ENCODE assay signal across 9 cellular contexts in genomic region chr19:50204811-50205675, GRCh38. TPM values are rescaled to one million over a fixed set of nuclear protein-coding genes. Genes with fewer than 3 reads are reported as not detected.
A peak's percentile ranks its signal among the peaks of the same experiment; 100 is the strongest.
DNase-seq lines count a peak whose midpoint lies in the region; ATAC-seq lines count a peak whose summit lies in the region.
"Had no signal": no experiment of that assay in that cellular context is flagged by ENCODE, and none has a peak within 500 bp of the region (broad histone marks: within the 10 kb centered on the region; RNA-seq: fewer than 3 reads in every experiment).

No MANE protein-coding gene starts in this region.

- peaks cover 13% of the 10 kb centered on the region for H3K27me3 ChIP-seq in CD4-positive, alpha-beta memory T cell (ENCODE audit: insufficient read depth, low read length)

- peaks cover 0 to 7% of the 10 kb centered on the region in 2 donors for H3K36me3 Mint-ChIP-seq in CD4-positive, alpha-beta memory T cell

- H3K4me3 Mint-ChIP-seq in CD4-positive, alpha-beta memory T cell = no peak overlapping the region
- H3K4me3 Mint-ChIP-seq: dendritic cell treated with granulocyte-macrophage colony-stimulating factor and Interleukin-4, amounts not matched to agents 40 ng/mL and 50 ng/mL, for 4 days had no signal

- H3K4me1 ChIP-seq in CD4-positive, alpha-beta memory T cell (ENCODE audit: insufficient read depth, low read length) = no peaks in the 10 kb centered on the region

- CTCF ChIA-PET in CD4-positive, alpha-beta memory T cell (lab: Charles Lee; ENCODE audit: partially characterized antibody) = no interaction called here

- intact Hi-C loops in CD4-positive, alpha-beta memory T cell (cut with micrococcal nuclease) = no loop called here

- H3K9me3 ChIP-seq in CD4-positive, alpha-beta memory T cell (ENCODE audit: control insufficient read depth in 1 of 2, low read length in 2 of 2) = no peaks in the 10 kb centered on the region

- H3K27me3 Mint-ChIP-seq in CD4-positive, alpha-beta memory T cell = peaks cover 36 to 39% of the 10 kb centered on the region in 2 donors

- H3K4me3 ChIP-seq in CD4-positive, alpha-beta memory T cell (ENCODE audit: low read length in 2 of 2) = no peak overlapping the region

- H3K36me3 ChIP-seq in CD4-positive, alpha-beta memory T cell (ENCODE audit: insufficient read depth, low read length) = no peaks in the 10 kb centered on the region

- ATAC-seq in HG03442 (IDR thresholded peaks at IDR 0.05; ENCODE audit: unreplicated experiment) = no peak

- H3K9me3 Mint-ChIP-seq in CD4-positive, alpha-beta memory T cell = peaks cover 0 to 5% (median 0%) of the 10 kb centered on the region in 8 donors
- H3K9me3 Mint-ChIP-seq: dendritic cell treated with granulocyte-macrophage colony-stimulating factor and Interleukin-4, amounts not matched to agents 40 ng/mL and 50 ng/mL, for 4 days had no signal

- DNase-seq in DMS 273 (lab: John Stamatoyannopoulos, UW; ENCODE audit: unreplicated experiment) = peak; percentile 8
- DNase-seq in DMS 273 treated with DMSO at 0.1 percent for 48 hours (lab: John Stamatoyannopoulos, UW) = no peak
- peak; percentile 67 to 82 for DNase-seq in SHP77 (lab: John Stamatoyannopoulos, UW)
- DNase-seq in iPS-NIHi11 (ENCODE audit: low spot score) = peak; percentile 94
- peak; percentile 27 for DNase-seq in stimulated activated CD8-positive, alpha-beta memory T cell treated with anti-CD3 and anti-CD28 coated beads, Interleukin-4, amount 100 ng/mL, for 48 hours
- DNase-seq in CD4-positive, alpha-beta memory T cell = no peak
- DNase-seq in GF-D8 (lab: John Stamatoyannopoulos, UW) = no peak

- H3K4me1 Mint-ChIP-seq in CD4-positive, alpha-beta memory T cell = peaks cover 0 to 4% (median 0%) of the 10 kb centered on the region in 4 donors

- H3K27ac Mint-ChIP-seq in CD4-positive, alpha-beta memory T cell = no peak overlapping the region
- H3K27ac Mint-ChIP-seq: dendritic cell treated with granulocyte-macrophage colony-stimulating factor and Interleukin-4, amounts not matched to agents 40 ng/mL and 50 ng/mL, for 4 days had no signal

- no peak overlapping the region for H3K27ac ChIP-seq in CD4-positive, alpha-beta memory T cell (ENCODE audit: low read depth, low read length)

- POLR2A ChIA-PET in CD4-positive, alpha-beta memory T cell (lab: Charles Lee; ENCODE audit: partially characterized antibody) = no interaction called here

RNA-seq across cellular contexts. Expression of gene MYH14, which starts 1.6 kb away (rescaled TPM):
- not detected for total RNA-seq in CD4-positive, alpha-beta memory T cell
- not detected for polyA plus RNA-seq in CD4-positive, alpha-beta memory T cell

RNA-seq across cellular contexts. Expression of gene IZUMO2, which starts 42.0 kb away (rescaled TPM):
- total RNA-seq in CD4-positive, alpha-beta memory T cell = not detected
- not detected for polyA plus RNA-seq in CD4-positive, alpha-beta memory T cell

Comparison
In these comparisons a context has a peak if more than half of its experiments do, and no peak if none do; other contexts are left out.
1. DNase-seq: peak in DMS 273 (single experiment), SHP77 (2 of 2), iPS-NIHi11 (single experiment) and stimulated activated CD8-positive, alpha-beta memory T cell treated with anti-CD3 and anti-CD28 coated beads, Interleukin-4, amount 100 ng/mL, for 48 hours (single experiment); none in DMS 273 treated with DMSO at 0.1 percent for 48 hours (single experiment), CD4-positive, alpha-beta memory T cell (0 of 5) and GF-D8 (single experiment).